Comparison of ENCODE assay signal across 1 cellular context in the genomic region with DNA sequence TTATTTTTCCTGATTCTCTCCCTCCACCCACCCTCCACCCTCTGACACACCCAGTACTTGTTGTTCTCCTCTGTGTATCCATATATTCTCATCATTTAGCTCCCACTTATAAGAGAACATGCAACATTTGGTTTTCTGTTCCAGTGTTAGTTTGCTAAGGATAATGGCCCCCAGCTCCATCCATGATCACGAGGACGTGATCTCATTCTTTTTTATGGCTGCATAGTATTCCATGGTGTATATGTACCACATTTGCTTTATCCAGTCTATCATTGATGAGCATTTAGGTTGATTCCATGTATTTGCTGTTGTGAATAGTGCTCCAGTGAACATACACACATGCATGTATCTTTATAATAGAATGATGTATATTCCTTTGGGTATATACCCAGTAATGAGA. TPM values are rescaled to one million over a fixed set of nuclear protein-coding genes. Genes with fewer than 3 reads are reported as not detected.
"Had no signal": no experiment of that assay in that cellular context is flagged by ENCODE, and none has a peak within 500 bp of the region (broad histone marks: within the 10 kb centered on the region; RNA-seq: fewer than 3 reads in every experiment).

No MANE protein-coding gene starts in this region.

RNA-seq across cellular contexts. Expression of gene CCDC150, which starts 47.2 kb away (rescaled TPM):
- polyA plus RNA-seq: immature natural killer cell had no signal
